29 cellular contexts compared by ENCODE assay signal in genomic region chrX:9149831-9150230, GRCh38.
DNase-seq lines count a peak whose midpoint lies in the region; ATAC-seq and TF ChIP-seq lines count a peak whose summit lies in the region.
"Had no signal": no experiment of that assay in that cellular context is flagged by ENCODE, and none has a peak within 500 bp of the region (broad histone marks: within the 10 kb centered on the region; RNA-seq: fewer than 3 reads in every experiment).

No MANE protein-coding gene starts in this region.

- H3K27ac Mint-ChIP-seq in WTC11, result no peak overlapping the region; the same call in 1 of the 2 replicates
- H3K27ac Mint-ChIP-seq: activated naive CD4-positive, alpha-beta T cell treated with anti-CD3 and anti-CD28 coated beads, Interleukin-2, amount 50 U/mL, for 72 hours; B cell; CD8-positive, alpha-beta memory T cell had no signal

- H3K4me3 Mint-ChIP-seq in WTC11, result peak overlapping the region; percentile 22; the same call in 1 of the 2 replicates
- H3K4me3 Mint-ChIP-seq: B cell; CD8-positive, alpha-beta memory T cell; endodermal cell had no signal

- H3K9me3 ChIP-seq in mesodermal cell (ENCODE audit: control insufficient read depth, low read length) (peaks cover 12% of the 10 kb centered on the region), heart right ventricle (peaks cover 0 to 7% (median 0%) of the 10 kb centered on the region in 11 donors)
- H3K9me3 ChIP-seq: left lung, right atrium auricular region, SJSA1 had no signal

- H3K27me3 Mint-ChIP-seq in WTC11 (ENCODE audit: low read depth), result 0 out of 2 replicates have a peak, but pooled peaks cover 6% of the 10 kb centered on the region

- H3K4me1 Mint-ChIP-seq in WTC11, result peaks cover 46% of the 10 kb centered on the region

- ATAC-seq in WTC11 (no peak), GM21526 (IDR thresholded peaks at IDR 0.05; ENCODE audit: low FRiP score, unreplicated experiment) (no peak), heart right ventricle (no peak)
- ATAC-seq: activated naive CD4-positive, alpha-beta T cell treated with anti-CD3 and anti-CD28 coated beads, Interleukin-2, amount 50 U/mL, for 72 hours; HCT116; K562; left lung had no signal

- peaks cover 17% of the 10 kb centered on the region for H3K9me3 Mint-ChIP-seq in WTC11

- CTCF ChIA-PET in WTC11 (lab: Charles Lee), result no interaction called here

- DNase-seq in WTC11 (ENCODE audit: low spot score), result no peak
- peak; percentile 65 for DNase-seq in fibroblast of gingiva (ENCODE audit: low read depth)
- DNase-seq in GM10266 (ENCODE audit: extremely low spot score), result no peak
- DNase-seq in heart right ventricle, result no peak
- DNase-seq in SIG-M5 treated with dmso at 0.1 percent for 504 hours (lab: John Stamatoyannopoulos, UW; ENCODE audit: unreplicated experiment), result no peak
- DNase-seq: activated CD4-positive, alpha-beta T cell treated with anti-CD3 and anti-CD28 coated beads for 4 hours; activated T-cell treated with anti-CD3 and anti-CD28 coated beads for 4 hours; CD8-positive, alpha-beta memory T cell; DMS 273 treated with DMSO at 0.1 percent for 48 hours; endodermal cell; islet precursor cell; left lung; NCI-H1092; NCI-H1694 treated with DMSO at 0.1 percent for 48 hours; NCI-H82; posterior cingulate gyrus; stimulated activated naive CD4-positive, alpha-beta T cell treated with Interleukin-2 at 50 U/mL for 16 hours; T-helper 9 cell had no signal

- H3K79me2 ChIP-seq in ACC112 (ENCODE audit: control insufficient read depth, insufficient read depth, low read length, unreplicated experiment), result no peaks in the 10 kb centered on the region

- H3K36me3 Mint-ChIP-seq in WTC11, result peaks cover 26% of the 10 kb centered on the region

- H3K4me1 ChIP-seq in ACC112 (ENCODE audit: control insufficient read depth, insufficient read depth, low read length, unreplicated experiment) (peaks cover 38% of the 10 kb centered on the region), mesodermal cell (ENCODE audit: control insufficient read depth, insufficient read depth, low read length, poor library complexity, severe bottlenecking) (peaks cover 25% of the 10 kb centered on the region), heart right ventricle (no peaks in the 10 kb centered on the region)
- H3K4me1 ChIP-seq: left lung, right atrium auricular region had no signal

- TF ChIP-seq CTCF in WTC11 (IDR thresholded peaks at IDR 0.05) (no peak), GM10266 (IDR thresholded peaks at IDR 0.05; ENCODE audit: control insufficient read depth, insufficient read depth, low read depth, missing control alignments) (no peak), heart right ventricle (IDR thresholded peaks at IDR 0.05) (no peak)

- intact Hi-C loops in heart right ventricle (cut with DNase I), result no loop called here

- POLR2A ChIA-PET in WTC11 (lab: Charles Lee), result no interaction called here

- WGBS in mesodermal cell (ENCODE audit: insufficient coverage in 2 of 2), 2 experiments, result 71 to 100% methylated on average over 1 of the region's 2 CpGs
- 77 to 86% methylated on average over 2 of the region's 2 CpGs for WGBS in heart right ventricle, 2 donors

- no peaks in the 10 kb centered on the region; the same call in 1 of the 2 replicates for H3K36me3 ChIP-seq in ACC112 (ENCODE audit: insufficient read depth, low read length)
- H3K36me3 ChIP-seq in mesodermal cell (ENCODE audit: control insufficient read depth, insufficient read depth, low read length), result no peaks in the 10 kb centered on the region
- H3K36me3 ChIP-seq in heart right ventricle, result no peaks in the 10 kb centered on the region
- H3K36me3 ChIP-seq: left lung, right atrium auricular region, SJSA1 had no signal

- H3K27ac ChIP-seq in ACC112 (ENCODE audit: low read depth, low read length), result peak overlapping the region; percentile 95
- peak overlapping the region; percentile 96 for H3K27ac ChIP-seq in mesodermal cell (ENCODE audit: low read depth, low read length, severe bottlenecking)
- no peak overlapping the region for H3K27ac ChIP-seq in heart right ventricle
- H3K27ac ChIP-seq: left lung, right atrium auricular region, VCaP had no signal

- H3K4me3 ChIP-seq in ACC112 (ENCODE audit: low read depth, low read length) (no peak overlapping the region), mesodermal cell (ENCODE audit: extremely low read depth, insufficient read depth, low read length, poor library complexity, severe bottlenecking) (no peak overlapping the region), heart right ventricle (no peak overlapping the region)
- H3K4me3 ChIP-seq: K562, left lung, right atrium auricular region, SJSA1, smooth muscle cell had no signal

- no peak overlapping the region for H2AFZ ChIP-seq in ACC112 (ENCODE audit: low read length, unreplicated experiment)

- no peaks in the 10 kb centered on the region for H3K27me3 ChIP-seq in ACC112 (ENCODE audit: insufficient read depth, low read length)
- H3K27me3 ChIP-seq in heart right ventricle, result peaks cover 0 to 33% (median 0%) of the 10 kb centered on the region in 7 donors
- H3K27me3 ChIP-seq: left lung, right atrium auricular region, SJSA1 had no signal

TF ChIP-seq in WTC11, 78 proteins besides CTCF, POLR2A, EP300 and RAD21:
- TF ChIP-seq E2F4 (CRISPR knock-in tag; IDR thresholded peaks at IDR 0.05; ENCODE audit: borderline replicate concordance, low read depth), result no peak
- TF ChIP-seq ZNF425 (CRISPR knock-in tag; conservative IDR thresholded peaks at IDR 0.05), result no peak

Comparison
In these comparisons a context has a peak if more than half of its experiments do, and no peak if none do; other contexts are left out.
1. H3K27ac ChIP-seq: peak in ACC112 (single experiment) and mesodermal cell (single experiment); none in heart right ventricle (0 of 10).